ENCODE assay signal across 23 cellular contexts in the genomic region with DNA sequence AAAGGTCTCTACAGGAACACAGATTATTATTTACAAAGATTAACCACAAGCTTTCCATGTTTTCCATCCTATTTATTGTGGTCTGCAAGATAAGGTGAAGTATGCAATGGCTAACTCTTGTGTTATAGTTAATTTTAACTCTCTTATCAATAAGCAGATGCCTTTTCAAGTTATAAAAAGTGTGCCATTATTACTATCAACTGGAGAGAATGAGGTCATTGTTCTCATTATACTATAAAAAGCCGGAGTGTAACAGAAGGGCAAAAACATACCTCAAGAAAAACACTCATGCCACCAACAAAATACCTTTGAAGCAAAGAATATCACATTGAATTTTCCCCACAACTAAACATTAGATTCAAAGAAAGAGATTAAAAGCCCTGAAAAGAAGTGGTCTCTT. TPM values are rescaled to one million over a fixed set of nuclear protein-coding genes. Genes with fewer than 3 reads are reported as not detected.
A peak's percentile ranks its signal among the peaks of the same experiment; 100 is the strongest.
DNase-seq lines count a peak whose midpoint lies in the region; ATAC-seq, FAIRE-seq and TF ChIP-seq lines count a peak whose summit lies in the region.
"Had no signal": no experiment of that assay in that cellular context is flagged by ENCODE, and none has a peak within 500 bp of the region (broad histone marks: within the 10 kb centered on the region; RNA-seq: fewer than 3 reads in every experiment).

No MANE protein-coding gene starts in this region.

- no peak overlapping the region for H2AFZ ChIP-seq in SK-N-SH (ENCODE audit: low read depth)
- H2AFZ ChIP-seq: GM23338 had no signal

- POLR2A ChIA-PET in SK-N-SH (lab: Yijun Ruan, JAX), result no interaction called here

- no peaks in the 10 kb centered on the region for H4K20me1 ChIP-seq in SK-N-SH (ENCODE audit: insufficient read depth)

- peaks cover 0 to 3% of the 10 kb centered on the region in 2 experiments; a peak in 2 of 4 replicates for H3K4me1 ChIP-seq in SK-N-SH (ENCODE audit: control insufficient read depth in 1 of 2, insufficient read depth in 2 of 2, low read depth in 1 of 2, low read length in 1 of 2)
- peaks cover 0 to 51% (median 10%) of the 10 kb centered on the region in 9 donors for H3K4me1 ChIP-seq in heart right ventricle
- no peaks in the 10 kb centered on the region for H3K4me1 ChIP-seq in right cardiac atrium (ENCODE audit: control insufficient read depth, insufficient read depth, low read length)
- no peaks in the 10 kb centered on the region for H3K4me1 ChIP-seq in small intestine (ENCODE audit: control insufficient read depth in 2 of 2, insufficient read depth in 1 of 2, low read depth in 1 of 2, low read length in 1 of 2)
- H3K4me1 ChIP-seq: A549 had no signal

- H3K27ac ChIP-seq in SK-N-SH (ENCODE audit: low read depth in 2 of 2, low read length in 1 of 2) (no peak overlapping the region), heart right ventricle (peak overlapping the region in 9 of 10 donors; percentile 40 to 89 (median 85)), right cardiac atrium (ENCODE audit: low read length) (no peak overlapping the region), small intestine (ENCODE audit: low read depth in 1 of 2, low read length in 1 of 2) (no peak overlapping the region)
- H3K27ac ChIP-seq: 22Rv1, A549 had no signal

- intact Hi-C loops in heart right ventricle (cut with DNase I) (loop anchor here in 2 of 10 donors (5.0 to 10.0 kb wide), 3 partner anchors 52 to 219 kb away; partner anchors contain the start of gene SORBS2 (in 1 of the 2)), right cardiac atrium (cut with DNase I) (loop anchor here in 2 of 4 donors (10.0 kb wide), 2 partner anchors 151 to 209 kb away; no protein-coding TSS in a partner anchor), left ventricle myocardium superior (cut with micrococcal nuclease) (no loop called here)

- H3K4me3 ChIP-seq in SK-N-SH (ENCODE audit: low read depth in 2 of 2, low read length in 1 of 2), result no peak overlapping the region
- H3K4me3 ChIP-seq in heart right ventricle, result no peak overlapping the region
- no peak overlapping the region for H3K4me3 ChIP-seq in right cardiac atrium (ENCODE audit: low read length)
- no peak overlapping the region for H3K4me3 ChIP-seq in small intestine (ENCODE audit: low read depth in 1 of 2, low read length in 2 of 2)
- H3K4me3 ChIP-seq: A549, GM23338 had no signal

- no peaks in the 10 kb centered on the region for H3K36me3 ChIP-seq in SK-N-SH (replicated peaks in 1 of 2; ENCODE audit: control insufficient read depth in 1 of 2, insufficient read depth in 2 of 2, low read length in 1 of 2)
- no peaks in the 10 kb centered on the region for H3K36me3 ChIP-seq in heart right ventricle
- H3K36me3 ChIP-seq in small intestine (ENCODE audit: control insufficient read depth in 2 of 2, insufficient read depth in 2 of 2, low read length in 2 of 2), result no peaks in the 10 kb centered on the region

- CTCF ChIA-PET in SK-N-SH (lab: Yijun Ruan, JAX), result no interaction called here

- no peaks in the 10 kb centered on the region for H3K79me2 ChIP-seq in SK-N-SH (ENCODE audit: insufficient read depth)

- peak in 1 of 2 experiments; percentile 43; a peak in 1 of 4 replicates for TF ChIP-seq EP300 in SK-N-SH (IDR thresholded peaks at IDR 0.05; ENCODE audit: borderline replicate concordance in 1 of 2, low read depth in 1 of 2, low read length in 1 of 2)

- no peaks in the 10 kb centered on the region for H3F3A ChIP-seq in SK-N-SH (replicated peaks; ENCODE audit: insufficient read depth)

- no peak for FAIRE-seq in small intestine (lab: Jason Lieb, UNC)
- FAIRE-seq: A549, GM12892, GM18507, H54, HepG2 had no signal

- H3K27me3 ChIP-seq in SK-N-SH (ENCODE audit: insufficient read depth) (no peaks in the 10 kb centered on the region), heart right ventricle (no peaks in the 10 kb centered on the region), right cardiac atrium (ENCODE audit: control insufficient read depth, insufficient read depth) (no peaks in the 10 kb centered on the region), small intestine (ENCODE audit: control insufficient read depth in 2 of 2, insufficient read depth in 2 of 2, low read length in 2 of 2) (no peaks in the 10 kb centered on the region)

- TF ChIP-seq CTCF in SK-N-SH (IDR thresholded peaks at IDR 0.05), result no peak
- no peak for TF ChIP-seq CTCF in heart right ventricle (IDR thresholded peaks at IDR 0.05)

- TF ChIP-seq RAD21 in SK-N-SH (IDR thresholded peaks at IDR 0.05; ENCODE audit: low read length), result no peak

- no peak overlapping the region for H3K9ac ChIP-seq in SK-N-SH

- no peak overlapping the region for H3K4me2 ChIP-seq in SK-N-SH
- H3K4me2 ChIP-seq: A549, GM23338 had no signal

- WGBS in SK-N-SH (ENCODE audit: low lambda C conversion rate), result 80% methylated on average over 1 of the region's 1 CpG
- 18 to 43% methylated on average over 1 of the region's 1 CpG for WGBS in heart right ventricle, 2 donors
- WGBS in right cardiac atrium, result 22% methylated on average over 1 of the region's 1 CpG
- 12 to 60% (median 33%) methylated on average over 1 of the region's 1 CpG for WGBS in small intestine, 3 donors

- no peaks in the 10 kb centered on the region for H3K9me2 ChIP-seq in SK-N-SH

- DNase-seq in SK-N-SH (no peak), heart right ventricle (no peak), right cardiac atrium (no peak), left ventricle myocardium superior (no peak), small intestine (peak; percentile 14)
- DNase-seq: AML-193; Caco-2; CD4-positive, alpha-beta T cell; DMS153; DMS79; GDM1; HCEC 1CT; HFFc6 had no signal

- ATAC-seq in SK-N-SH treated with all-trans-retinoic acid at 6 μM for 48 hours (no peak), heart right ventricle (peak in 3 of 8 donors; percentile 58 to 77 (median 68)), right cardiac atrium (no peak), left ventricle myocardium superior (peak; percentile 66), HG03095 (IDR thresholded peaks at IDR 0.05; ENCODE audit: unreplicated experiment) (no peak), GM18861 (IDR thresholded peaks at IDR 0.05; ENCODE audit: unreplicated experiment) (no peak)
- ATAC-seq: A549, GM23338, HepG2 had no signal

- H3K9me3 ChIP-seq in SK-N-SH, result no peaks in the 10 kb centered on the region
- no peaks in the 10 kb centered on the region for H3K9me3 ChIP-seq in heart right ventricle
- no peaks in the 10 kb centered on the region for H3K9me3 ChIP-seq in right cardiac atrium (ENCODE audit: control insufficient read depth, low read length)
- H3K9me3 ChIP-seq in small intestine (ENCODE audit: control insufficient read depth, low read depth), result no peaks in the 10 kb centered on the region
- H3K9me3 ChIP-seq: A549, Caco-2 had no signal

TF ChIP-seq in SK-N-SH treated with all-trans-retinoic acid at 6 μM for 48 hours, 23 proteins besides CTCF, POLR2A, EP300 and RAD21 (continues in another document):
- no peak for TF ChIP-seq BACH2 (CRISPR knock-in tag; IDR thresholded peaks at IDR 0.05; ENCODE audit: borderline replicate concordance)
- TF ChIP-seq OSR1 (CRISPR knock-in tag; IDR thresholded peaks at IDR 0.05), result no peak
- no peak for TF ChIP-seq ESRRG (CRISPR knock-in tag; IDR thresholded peaks at IDR 0.05)
- no peak for TF ChIP-seq ZFP30 (CRISPR knock-in tag; IDR thresholded peaks at IDR 0.05)
- TF ChIP-seq PPARA (CRISPR knock-in tag; IDR thresholded peaks at IDR 0.05; ENCODE audit: borderline replicate concordance), result no peak
- no peak for TF ChIP-seq PATZ1 (CRISPR knock-in tag; IDR thresholded peaks at IDR 0.05; ENCODE audit: borderline replicate concordance)

TF ChIP-seq in SK-N-SH, 30 proteins besides CTCF, POLR2A, EP300 and RAD21:
- no peak for TF ChIP-seq SIN3A (IDR thresholded peaks at IDR 0.05; ENCODE audit: borderline replicate concordance, low read depth, low read length)
- no peak for TF ChIP-seq RXRA (IDR thresholded peaks at IDR 0.05; ENCODE audit: borderline replicate concordance, low read depth)

RNA-seq across cellular contexts. Expression of gene SORBS2, which starts 52.0 kb away (rescaled TPM):
- polyA plus RNA-seq in SK-N-SH (2012; rRNA removed) (2.5 and 3.1 TPM in 2 replicates), heart right ventricle (100 to 1,000 TPM; 175 to 259 TPM), right cardiac atrium (181 TPM), small intestine (10 to 100 TPM in 1 of 3 donors, 1 to 10 TPM in 2; 1.6 to 27.6 (median 4.6) TPM)
- polyA plus RNA-seq in SK-N-SH (2012; cell fraction: cytosol; rRNA removed), result 1.5 and 2.4 TPM in 2 replicates
- 3.8 and 4.7 TPM in 2 replicates for polyA plus RNA-seq in SK-N-SH (2012; cell fraction: nucleus; rRNA removed)
- total RNA-seq in heart right ventricle (1,000 to 10,000 TPM in 8 of 10 donors, 100 to 1,000 TPM in 2; 975 to 3,169 (median 1,932) TPM), right cardiac atrium (100 to 1,000 TPM; 578 to 776 (median 669) TPM), left ventricle myocardium superior (911 TPM)
- total RNA-seq: CD4-positive, alpha-beta T cell had no signal

Comparison
In these comparisons a context has a peak if more than half of its experiments do, and no peak if none do; other contexts are left out.
1. H3K27ac ChIP-seq: peak in heart right ventricle (9 of 10); none in SK-N-SH (0 of 2), right cardiac atrium (single experiment) and small intestine (0 of 2).